In genomic region chr2:74199871-74200305, GRCh38 we compare ENCODE assay signal across 1 cellular context.
TF ChIP-seq lines count a peak whose summit lies in the region.

No MANE protein-coding gene starts in this region.

TF ChIP-seq in HepG2, 621 proteins besides CTCF, POLR2A, EP300 and RAD21:
- TF ChIP-seq ZC3H13 (CRISPR knock-in tag; IDR thresholded peaks at IDR 0.05) (no peak), ZNF615 (CRISPR knock-in tag; IDR thresholded peaks at IDR 0.05; ENCODE audit: borderline replicate concordance) (no peak), RXRB (CRISPR knock-in tag; IDR thresholded peaks at IDR 0.05; ENCODE audit: borderline replicate concordance) (no peak), SMAD3 (CRISPR knock-in tag; IDR thresholded peaks at IDR 0.05) (peak; percentile 1; the same call in 1 of the 2 replicates), PBX2 (CRISPR knock-in tag; IDR thresholded peaks at IDR 0.05) (no peak), RBFOX2 (IDR thresholded peaks at IDR 0.05; ENCODE audit: low read depth, low read length) (peak; percentile 55), MATR3 (CRISPR knock-in tag; IDR thresholded peaks at IDR 0.05) (no peak), HOXA5 (CRISPR knock-in tag; IDR thresholded peaks at IDR 0.05) (0 out of 2 replicates have a peak, but pooled peaks have one; percentile 25), SMAD1 (CRISPR knock-in tag; IDR thresholded peaks at IDR 0.05; ENCODE audit: borderline replicate concordance, low read depth) (no peak), ZBTB7B (CRISPR knock-in tag; IDR thresholded peaks at IDR 0.05) (no peak)
